ENCODE assay signal across 8 cellular contexts in the genomic region with DNA sequence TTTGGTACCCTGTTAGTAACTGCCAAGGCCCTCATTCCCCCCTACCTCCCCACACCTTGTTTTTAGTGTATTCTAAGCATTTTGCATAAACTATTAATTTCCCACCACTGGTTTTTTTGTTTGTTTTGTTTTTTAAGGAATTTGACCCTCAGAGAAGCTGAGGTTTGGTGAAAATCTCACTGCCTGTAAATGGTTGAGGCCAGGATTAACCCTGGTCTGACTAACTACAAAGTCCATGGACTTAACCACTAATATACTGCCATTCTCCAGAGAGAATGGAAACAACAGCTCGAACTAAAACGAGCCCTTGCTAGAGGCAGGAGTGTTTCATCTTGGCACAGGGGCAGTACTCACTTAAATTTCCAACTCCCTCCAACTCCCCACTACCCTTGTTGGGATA.
DNase-seq lines count a peak whose midpoint lies in the region; ATAC-seq and TF ChIP-seq lines count a peak whose summit lies in the region.

No MANE protein-coding gene starts in this region.

- peak overlapping the region; percentile 100 for H3K9ac ChIP-seq in iPS-18a (ENCODE audit: low read length)

- in situ Hi-C loops in astrocyte of the spinal cord (cut with HindIII; ENCODE audit: low sequenced_read_pairs), result no loop called here

- DNase-seq in EH (ENCODE audit: low read depth), result peak; percentile 35
- peak; percentile 28 for DNase-seq in astrocyte of the spinal cord (ENCODE audit: low read depth, low spot score)
- DNase-seq in retinal pigment epithelial cell (ENCODE audit: low read depth), result no peak
- no peak for DNase-seq in HK-2 (ENCODE audit: unreplicated experiment)
- DNase-seq in NCI-H2029 treated with DMSO at 0.1 percent for 48 hours (lab: John Stamatoyannopoulos, UW), result no peak

- no peak for TF ChIP-seq POLR2A in GM18505 (IDR thresholded peaks at IDR 0.05; ENCODE audit: borderline replicate concordance, extremely low read depth, insufficient read depth, insufficient read length)

- TF ChIP-seq CTCF in astrocyte of the spinal cord (IDR thresholded peaks at IDR 0.05; ENCODE audit: low read depth, low read length) (no peak), retinal pigment epithelial cell (conservative IDR thresholded peaks at IDR 0.05; ENCODE audit: low read depth, low read length) (no peak)

- no peaks in the 10 kb centered on the region for H3K27me3 ChIP-seq in iPS-18a (ENCODE audit: control insufficient read depth, insufficient read depth, low read length)

- H3K4me3 ChIP-seq in astrocyte of the spinal cord (ENCODE audit: low read depth, low read length) (peak overlapping the region; percentile 96), iPS-18a (ENCODE audit: low read length) (peak overlapping the region; percentile 95), retinal pigment epithelial cell (ENCODE audit: low read length) (peak overlapping the region; percentile 92)

- no peaks in the 10 kb centered on the region for H3K36me3 ChIP-seq in iPS-18a (ENCODE audit: control insufficient read depth, low read depth, low read length)

- no peaks in the 10 kb centered on the region for H3K9me3 ChIP-seq in iPS-18a (ENCODE audit: control insufficient read depth, low read depth, low read length)

- H3K4me1 ChIP-seq in iPS-18a (ENCODE audit: control insufficient read depth, low read depth, low read length), result peaks cover 26% of the 10 kb centered on the region

- ATAC-seq in GM18505 (IDR thresholded peaks at IDR 0.05; ENCODE audit: unreplicated experiment) (no peak), HG03280 (IDR thresholded peaks at IDR 0.05; ENCODE audit: unreplicated experiment) (no peak)

- no peak overlapping the region for H3K27ac ChIP-seq in iPS-18a (ENCODE audit: low read length)

Comparison
In these comparisons a context has a peak if more than half of its experiments do, and no peak if none do; other contexts are left out.
1. DNase-seq: peak in EH (single experiment) and astrocyte of the spinal cord (single experiment); none in retinal pigment epithelial cell (single experiment), HK-2 (single experiment) and NCI-H2029 treated with DMSO at 0.1 percent for 48 hours (single experiment).
2. Peak in every context shown above with its lines, with median percentiles within 50 percentile points of each other: H3K4me3 ChIP-seq.